ENCODE assay signal across 24 cellular contexts in the genomic region with DNA sequence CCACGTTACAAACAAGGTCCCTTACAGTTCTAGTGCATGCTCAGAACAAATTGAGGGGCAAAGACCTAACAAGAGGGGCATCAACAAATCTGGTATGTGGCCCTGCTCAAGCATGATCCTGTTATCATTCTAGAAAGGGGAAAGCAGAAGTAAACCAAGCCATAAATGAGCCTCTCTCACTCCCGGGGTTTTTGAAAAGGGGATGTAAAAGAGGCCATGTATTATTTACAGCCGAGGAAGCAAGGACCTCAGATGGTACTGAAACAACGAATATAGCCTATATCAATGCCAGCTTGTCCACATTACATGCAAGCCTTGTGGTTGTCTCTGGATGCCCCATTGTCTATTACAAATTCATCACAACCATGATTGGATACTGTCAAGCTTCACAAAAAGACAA.
DNase-seq lines count a peak whose midpoint lies in the region; ATAC-seq lines count a peak whose summit lies in the region.
"Had no signal": no experiment of that assay in that cellular context is flagged by ENCODE, and none has a peak within 500 bp of the region (broad histone marks: within the 10 kb centered on the region; RNA-seq: fewer than 3 reads in every experiment).

No MANE protein-coding gene starts in this region.

- H3K14ac ChIP-seq in trophoblast cell (ENCODE audit: low read length): no peak overlapping the region

- H3K79me2 ChIP-seq in trophoblast cell (ENCODE audit: control insufficient read depth, insufficient read depth, low read length, poor library complexity): no peaks in the 10 kb centered on the region

- peaks cover 3 to 4% of the 10 kb centered on the region in 2 experiments for H3K4me1 ChIP-seq in trophoblast cell (ENCODE audit: control insufficient read depth in 1 of 2, insufficient read depth in 2 of 2, low read length in 2 of 2)
- H3K4me1 ChIP-seq: BLaER1 had no signal

- H2BK5ac ChIP-seq in trophoblast cell (ENCODE audit: low read depth, low read length, poor library complexity): no peak overlapping the region

- H3K9me3 ChIP-seq in trophoblast cell (ENCODE audit: insufficient read depth, low read depth, low read length): no peaks in the 10 kb centered on the region
- H3K9me3 ChIP-seq: neutrophil had no signal

- WGBS in trophoblast cell (ENCODE audit: extremely low coverage, insufficient coverage, insufficient read length): no CpG with 5 or more reads among the region's 4 CpGs

- ATAC-seq in GM19438 (IDR thresholded peaks at IDR 0.05; ENCODE audit: low read depth, unreplicated experiment): peak; percentile 69
- ATAC-seq in HG03432 (IDR thresholded peaks at IDR 0.05; ENCODE audit: unreplicated experiment): peak; percentile 56
- ATAC-seq: activated T-cell treated with anti-CD3 and anti-CD28 coated beads, Interleukin-2, amount 50 U/mL, for 4 hours; foreskin keratinocyte; left cardiac atrium; SK-N-SH treated with all-trans-retinoic acid at 6 μM for 48 hours; stimulated activated naive CD8-positive, alpha-beta T cell treated with anti-CD3 and anti-CD28 coated beads, Interleukin-15, Interleukin-2, amounts not matched to agents 100 U/mL and 50 U/mL, for 24 hours had no signal

- H3K27ac ChIP-seq in trophoblast cell (ENCODE audit: low read depth, low read length): no peak overlapping the region
- H3K27ac ChIP-seq: BLaER1, brain microvascular endothelial cell, foreskin keratinocyte, neutrophil had no signal

- no peak overlapping the region for H3K4me3 ChIP-seq in trophoblast cell (ENCODE audit: low read depth, low read length)
- H3K4me3 ChIP-seq: BLaER1 had no signal

- H3K27me3 ChIP-seq in trophoblast cell (ENCODE audit: insufficient read depth, low read length): no peaks in the 10 kb centered on the region
- H3K27me3 ChIP-seq: BLaER1, brain microvascular endothelial cell, foreskin keratinocyte, neutrophil had no signal

- H2AK5ac ChIP-seq in trophoblast cell (ENCODE audit: low read length): no peak overlapping the region

- no peak overlapping the region for H4K91ac ChIP-seq in trophoblast cell (ENCODE audit: low read depth, low read length)

- H3K79me1 ChIP-seq in trophoblast cell (ENCODE audit: low read length): no peaks in the 10 kb centered on the region

- no peak overlapping the region for H3K4me2 ChIP-seq in trophoblast cell (ENCODE audit: low read length)
- H3K4me2 ChIP-seq: BLaER1 had no signal

- no peak overlapping the region for H4K8ac ChIP-seq in trophoblast cell (ENCODE audit: low read depth, low read length)

- no peak overlapping the region for H3K23ac ChIP-seq in trophoblast cell (ENCODE audit: low read length)

- no peaks in the 10 kb centered on the region for H3K36me3 ChIP-seq in trophoblast cell (ENCODE audit: control insufficient read depth in 1 of 2, insufficient read depth in 2 of 2, low read length in 2 of 2)
- H3K36me3 ChIP-seq: BLaER1, brain microvascular endothelial cell, neutrophil had no signal

- H2BK12ac ChIP-seq in trophoblast cell (ENCODE audit: low read length): no peak overlapping the region

- no peak overlapping the region for H2AFZ ChIP-seq in trophoblast cell (ENCODE audit: insufficient read depth, low read length, poor library complexity)

- no peak overlapping the region for H3K4ac ChIP-seq in trophoblast cell (ENCODE audit: low read depth, low read length)

- no peak overlapping the region for H2BK120ac ChIP-seq in trophoblast cell (ENCODE audit: insufficient read depth, low read length, poor library complexity)

- no peak overlapping the region for H4K12ac ChIP-seq in trophoblast cell (ENCODE audit: low read depth, low read length)

- H3K9ac ChIP-seq in trophoblast cell (ENCODE audit: low read length): no peak overlapping the region
- H3K9ac ChIP-seq: BLaER1 had no signal

- DNase-seq in CD1c-positive myeloid dendritic cell (ENCODE audit: extremely low spot score): peak; percentile 6
- DNase-seq in SKM-1 treated with dmso at 0.1 percent for 144 hours (lab: John Stamatoyannopoulos, UW; ENCODE audit: unreplicated experiment): peak; percentile 78
- DNase-seq in NCI-H2107 treated with DMSO at 0.1 percent for 48 hours (lab: John Stamatoyannopoulos, UW; ENCODE audit: unreplicated experiment): no peak
- no peak for DNase-seq in activated effector memory CD4-positive, alpha-beta T cell treated with Interleukin-2 at 50 U/mL for 16 hours
- DNase-seq in dermis blood vessel endothelial cell: no peak
- no peak for DNase-seq in trophoblast cell
- DNase-seq: 8988T; activated CD4-positive, alpha-beta memory T cell treated with anti-CD3 and anti-CD28 coated beads, Interleukin-2, amount 10 ng/mL, durations not matched to agents 7 days and 5 days; activated naive CD8-positive, alpha-beta T cell treated with anti-CD3 and anti-CD28 coated beads for 36 hours; activated T-cell treated with anti-CD3 and anti-CD28 coated beads, Interleukin-2, amount 50 U/mL, for 4 hours; brain microvascular endothelial cell; cortex of kidney; DMS 273 treated with DMSO at 0.1 percent for 48 hours; foreskin keratinocyte; GF-D8; left cardiac atrium; NCI-H2029 treated with DMSO at 0.1 percent for 48 hours; NCI-H510A treated with DMSO at 0.1 percent for 48 hours; stimulated activated naive CD8-positive, alpha-beta T cell treated with anti-CD3 and anti-CD28 coated beads, Interleukin-15, Interleukin-2, amounts not matched to agents 100 U/mL and 50 U/mL, for 24 hours had no signal

- H3K18ac ChIP-seq in trophoblast cell (ENCODE audit: low read length): no peak overlapping the region

Comparison
In these comparisons a context has a peak if more than half of its experiments do, and no peak if none do; other contexts are left out.
1. DNase-seq: peak in CD1c-positive myeloid dendritic cell (single experiment) and SKM-1 treated with dmso at 0.1 percent for 144 hours (single experiment); none in NCI-H2107 treated with DMSO at 0.1 percent for 48 hours (single experiment), activated effector memory CD4-positive, alpha-beta T cell treated with Interleukin-2 at 50 U/mL for 16 hours (single experiment), dermis blood vessel endothelial cell (single experiment) and trophoblast cell (0 of 2).